ENCODE assay signal across 18 cellular contexts in the genomic region with DNA sequence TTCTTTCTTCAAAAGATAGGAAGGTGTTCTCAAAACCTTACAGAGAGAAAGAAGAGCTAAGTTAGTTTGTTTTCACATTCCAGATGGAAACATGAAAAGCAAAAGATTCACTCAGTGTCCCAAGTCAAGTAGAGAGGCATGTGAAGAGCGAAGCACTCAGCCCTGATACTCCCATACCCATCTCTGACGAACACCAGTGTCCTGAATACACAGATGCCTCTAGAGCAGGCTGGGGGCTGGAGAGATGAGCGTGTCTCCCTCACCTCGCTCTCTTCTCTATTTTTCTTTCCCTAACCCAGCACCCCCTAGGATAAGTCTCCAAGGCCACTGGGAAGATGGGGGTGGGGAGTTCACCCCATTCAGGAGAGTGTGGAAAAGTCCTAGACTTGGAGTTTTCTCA.
"Had no signal": no experiment of that assay in that cellular context is flagged by ENCODE, and none has a peak within 500 bp of the region (broad histone marks: within the 10 kb centered on the region; RNA-seq: fewer than 3 reads in every experiment).

No MANE protein-coding gene starts in this region.

- H3K4me3 ChIP-seq: MG63, Peyer's patch had no signal

- H3K9me3 ChIP-seq: MG63, Peyer's patch had no signal

- H3K9me3 Mint-ChIP-seq: activated CD4-positive, alpha-beta memory T cell treated with anti-CD3 and anti-CD28 coated beads for 36 hours; activated CD4-positive, alpha-beta T cell treated with anti-CD3 and anti-CD28 coated beads, Interleukin-2, amount 10 ng/mL, durations not matched to agents 7 days and 5 days; activated naive CD4-positive, alpha-beta T cell treated with anti-CD3 and anti-CD28 coated beads, Interleukin-2, amount 50 U/mL, for 72 hours; activated T-cell treated with anti-CD3 and anti-CD28 coated beads, Interleukin-2, amount 50 U/mL, for 4 hours had no signal

- H3K4me1 ChIP-seq: Peyer's patch had no signal

- H3K27ac Mint-ChIP-seq: activated CD4-positive, alpha-beta memory T cell treated with anti-CD3 and anti-CD28 coated beads for 36 hours; activated CD4-positive, alpha-beta T cell treated with anti-CD3 and anti-CD28 coated beads, Interleukin-2, amount 10 ng/mL, durations not matched to agents 7 days and 5 days; activated naive CD4-positive, alpha-beta T cell treated with anti-CD3 and anti-CD28 coated beads, Interleukin-2, amount 50 U/mL, for 72 hours had no signal

- H3K4me1 Mint-ChIP-seq: activated CD4-positive, alpha-beta T cell treated with anti-CD3 and anti-CD28 coated beads, Interleukin-2, amount 10 ng/mL, durations not matched to agents 7 days and 5 days had no signal

- H3K4me3 Mint-ChIP-seq: activated CD4-positive, alpha-beta memory T cell treated with anti-CD3 and anti-CD28 coated beads for 36 hours; activated CD4-positive, alpha-beta T cell treated with anti-CD3 and anti-CD28 coated beads, Interleukin-2, amount 10 ng/mL, durations not matched to agents 7 days and 5 days; activated T-cell treated with anti-CD3 and anti-CD28 coated beads, Interleukin-2, amount 50 U/mL, for 4 hours had no signal

- H3K27me3 ChIP-seq: brain microvascular endothelial cell, MG63, Peyer's patch had no signal

- H3K36me3 ChIP-seq: brain microvascular endothelial cell, MG63, Peyer's patch had no signal

- ATAC-seq: activated naive CD4-positive, alpha-beta T cell treated with anti-CD3 and anti-CD28 coated beads, Interleukin-2, amount 50 U/mL, for 72 hours had no signal

- H3K36me3 Mint-ChIP-seq: activated CD4-positive, alpha-beta memory T cell treated with anti-CD3 and anti-CD28 coated beads for 36 hours; activated naive CD4-positive, alpha-beta T cell treated with anti-CD3 and anti-CD28 coated beads, Interleukin-2, amount 50 U/mL, for 72 hours had no signal

- H3K27ac ChIP-seq: brain microvascular endothelial cell, Peyer's patch, RWPE1 had no signal

- DNase-seq: activated CD4-positive, alpha-beta memory T cell treated with anti-CD3 and anti-CD28 coated beads for 36 hours; activated CD4-positive, alpha-beta T cell treated with anti-CD3 and anti-CD28 coated beads, Interleukin-2, amount 10 ng/mL, durations not matched to agents 7 days and 5 days; activated CD4-positive, CD25-positive, alpha-beta regulatory T cell; activated CD8-positive, alpha-beta memory T cell treated with anti-CD3 and anti-CD28 coated beads for 24 hours; activated effector memory CD4-positive, alpha-beta T cell treated with anti-CD3 and anti-CD28 coated beads, Interleukin-2, amount 50 U/mL, for 16 hours; activated naive CD4-positive, alpha-beta T cell treated with Interleukin-2 at 50 U/mL for 16 hours; activated T-cell treated with anti-CD3 and anti-CD28 coated beads, Interleukin-2, amount 50 U/mL, for 4 hours; brain microvascular endothelial cell; MG63; MV-4-11; NCI-H446; NK-92 treated with Interleukin-12 subunit alpha and Interleukin-12 subunit beta, amount 100 ng/mL, for 24 hours; OCI-M1; Peyer's patch; T-helper 2 cell; T1000 had no signal
